10 cellular contexts compared by ENCODE assay signal in the genomic region with DNA sequence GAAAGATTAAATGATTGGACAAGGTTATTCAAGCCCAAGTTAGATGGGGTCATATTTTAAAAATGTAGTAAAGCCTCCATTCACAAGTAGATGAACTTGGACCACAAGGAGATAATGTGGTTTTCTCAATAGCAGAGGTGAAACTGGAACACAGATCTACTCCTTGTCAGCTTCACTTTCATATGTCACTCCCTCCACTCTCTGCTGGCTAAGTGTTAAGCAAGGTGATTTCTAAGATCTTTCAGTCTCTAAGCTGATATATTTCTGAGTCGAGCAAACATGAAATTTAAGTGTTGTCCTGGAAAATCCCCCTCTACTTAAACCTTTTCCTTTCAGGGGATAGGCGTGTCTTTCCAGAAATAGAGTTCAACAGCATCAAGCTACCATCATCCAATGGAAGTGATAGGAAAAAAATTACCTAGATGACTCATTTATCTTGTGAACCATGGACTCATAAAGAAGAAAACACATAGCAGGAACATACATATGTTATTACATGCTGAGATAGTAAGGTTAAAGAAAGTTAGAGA.
DNase-seq lines count a peak whose midpoint lies in the region; ATAC-seq lines count a peak whose summit lies in the region.
"Had no signal": no experiment of that assay in that cellular context is flagged by ENCODE, and none has a peak within 500 bp of the region (broad histone marks: within the 10 kb centered on the region; RNA-seq: fewer than 3 reads in every experiment).

No MANE protein-coding gene starts in this region.

- H3K27me3 Mint-ChIP-seq in effector memory CD8-positive, alpha-beta T cell: no peaks in the 10 kb centered on the region

- intact Hi-C loops in cardiac septum (cut with DNase I): no loop called here

- H3K36me3 Mint-ChIP-seq in effector memory CD8-positive, alpha-beta T cell (ENCODE audit: insufficient read depth): no peaks in the 10 kb centered on the region

- no peak overlapping the region for H3K4me3 Mint-ChIP-seq in effector memory CD8-positive, alpha-beta T cell

- no peak overlapping the region for H3K27ac Mint-ChIP-seq in effector memory CD8-positive, alpha-beta T cell

- H3K4me1 Mint-ChIP-seq in effector memory CD8-positive, alpha-beta T cell (ENCODE audit: low read depth in 2 of 2): peaks cover 0 to 4% of the 10 kb centered on the region in 2 donors

- ATAC-seq in GM18520 (IDR thresholded peaks at IDR 0.05; ENCODE audit: unreplicated experiment) (peak; percentile 86), GM21390 (IDR thresholded peaks at IDR 0.05; ENCODE audit: unreplicated experiment) (peak; percentile 95), HG03135 (IDR thresholded peaks at IDR 0.05; ENCODE audit: unreplicated experiment) (peak; percentile 89)
- peak; percentile 45 for ATAC-seq in effector memory CD8-positive, alpha-beta T cell (replicated peaks)

- peaks cover 2 to 8% of the 10 kb centered on the region in 2 donors for H3K9me3 Mint-ChIP-seq in effector memory CD8-positive, alpha-beta T cell

- no peak for DNase-seq in effector memory CD8-positive, alpha-beta T cell
- DNase-seq in cardiac septum (ENCODE audit: low spot score): no peak
- no peak for DNase-seq in iPS-NIHi11 (ENCODE audit: low spot score)
- no peak for DNase-seq in dedifferentiated amniotic fluid mesenchymal stem cell (ENCODE audit: extremely low spot score)
- no peak for DNase-seq in COR-L47 (lab: John Stamatoyannopoulos, UW)
- DNase-seq: activated naive CD4-positive, alpha-beta T cell treated with anti-CD3 and anti-CD28 coated beads, Interleukin-2, amount 50 U/mL, for 16 hours; spleen had no signal

Comparison
In these comparisons a context has a peak if more than half of its experiments do, and no peak if none do; other contexts are left out.
1. ATAC-seq: peak in every context shown above with its lines; median percentile 95 in GM21390; 89 in HG03135; 86 in GM18520; 45 in effector memory CD8-positive, alpha-beta T cell.